ENCODE assay signal across 10 cellular contexts in the genomic region with DNA sequence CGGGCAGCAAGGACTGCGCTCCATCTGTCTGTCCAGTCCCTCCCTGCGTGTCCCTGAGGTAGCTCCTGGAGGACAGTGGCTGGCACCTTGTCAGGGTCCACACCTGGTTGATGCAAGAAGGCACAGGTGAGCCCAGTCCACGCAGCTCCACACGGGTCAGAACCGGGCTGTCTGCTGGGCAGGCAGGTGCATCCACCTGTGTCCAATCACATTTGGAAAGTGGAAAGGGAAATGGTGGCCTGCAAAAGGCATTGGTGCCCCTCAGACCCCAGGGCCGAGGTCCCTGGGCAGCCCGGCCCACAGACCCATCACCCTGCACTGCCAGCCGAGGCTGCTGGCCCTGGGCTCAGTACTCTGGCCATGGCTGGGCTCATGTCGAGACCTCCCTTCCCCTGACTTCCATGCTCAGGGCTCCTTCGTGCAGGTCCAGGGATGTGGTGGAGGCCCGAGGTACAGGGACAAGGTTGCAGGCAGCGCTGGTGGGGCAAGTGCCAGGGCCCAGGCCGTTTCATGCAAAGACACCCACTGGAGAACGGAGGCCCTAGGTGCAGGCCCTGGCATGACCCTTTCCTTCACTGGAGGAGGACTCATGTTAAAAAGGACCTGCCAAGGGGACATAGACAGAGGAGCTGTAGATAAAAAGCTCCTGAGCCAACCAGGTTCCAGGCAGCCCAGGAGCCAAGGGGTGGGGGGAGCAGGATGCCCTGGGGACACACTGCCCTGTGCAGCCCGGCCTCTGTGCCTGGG. TPM values are rescaled to one million over a fixed set of nuclear protein-coding genes. Genes with fewer than 3 reads are reported as not detected.
DNase-seq lines count a peak whose midpoint lies in the region; ATAC-seq and TF ChIP-seq lines count a peak whose summit lies in the region.
"Had no signal": no experiment of that assay in that cellular context is flagged by ENCODE, and none has a peak within 500 bp of the region (broad histone marks: within the 10 kb centered on the region; RNA-seq: fewer than 3 reads in every experiment).

No MANE protein-coding gene starts in this region.

- H3K27me3 Mint-ChIP-seq in Calu3 (ENCODE audit: unreplicated experiment), result peaks cover 38% of the 10 kb centered on the region

- H3K27ac Mint-ChIP-seq in Calu3 (ENCODE audit: unreplicated experiment), result no peak overlapping the region

- H3K36me3 ChIP-seq in osteoblast (ENCODE audit: insufficient read depth, low read length), result no peaks in the 10 kb centered on the region

- intact Hi-C loops in Calu3 (cut with micrococcal nuclease; ENCODE audit: unreplicated experiment), result no loop called here

- H2AFZ ChIP-seq in osteoblast (ENCODE audit: low read length), result no peak overlapping the region

- ATAC-seq in HG03097 (IDR thresholded peaks at IDR 0.05; ENCODE audit: low FRiP score, unreplicated experiment), result no peak
- ATAC-seq in GM18868 (IDR thresholded peaks at IDR 0.05; ENCODE audit: unreplicated experiment), result no peak

- peak overlapping the region; percentile 7 for H3K4me3 Mint-ChIP-seq in Calu3 (ENCODE audit: low read depth, unreplicated experiment)

- peak; percentile 3 for DNase-seq in AG08396 (ENCODE audit: low spot score)
- DNase-seq in Calu3, result no peak
- DNase-seq in ecto neural progenitor cell (ENCODE audit: low spot score), result peak; percentile 45
- peak; percentile 45 for DNase-seq in osteoblast (ENCODE audit: insufficient read length, low spot score, missing footprints)
- no peak for DNase-seq in foreskin fibroblast

- CTCF ChIA-PET in Calu3 (lab: Charles Lee), result interaction anchor here (0.8 to 0.9 kb wide), 3 partner anchors 8 to 190 kb away, joined by 3 to 5 read pairs (median 3); partner anchors contain the start of gene TSSC4

- H3K27me3 ChIP-seq in osteoblast (ENCODE audit: insufficient read depth, low read length), result peaks cover 5% of the 10 kb centered on the region

- BruUV-seq in Calu3 (replicated peaks; lab: Mats Ljungman, UMichigan), result no TSS peak

- peaks cover 2% of the 10 kb centered on the region for H3K9me3 ChIP-seq in osteoblast (ENCODE audit: low read depth, low read length)

- TF ChIP-seq CTCF in Calu3 (IDR thresholded peaks at IDR 0.05; ENCODE audit: unreplicated experiment), result no peak
- no peak for TF ChIP-seq CTCF in osteoblast (IDR thresholded peaks at IDR 0.05; ENCODE audit: extremely low read depth, low read depth, low read length)
- no peak for TF ChIP-seq CTCF in foreskin fibroblast (IDR thresholded peaks at IDR 0.05; ENCODE audit: low read depth, low read length)

- H3K9me3 Mint-ChIP-seq in Calu3 (ENCODE audit: low read depth, unreplicated experiment), result no peaks in the 10 kb centered on the region

- H3K27ac ChIP-seq in osteoblast (ENCODE audit: low read depth, low read length), result no peak overlapping the region
- H3K27ac ChIP-seq: dorsolateral prefrontal cortex, SK-N-MC had no signal

- H3K4me2 ChIP-seq in osteoblast (ENCODE audit: insufficient read depth, low read length), result no peak overlapping the region

- H3K4me1 Mint-ChIP-seq in Calu3 (ENCODE audit: low read depth, unreplicated experiment), result peaks cover 32% of the 10 kb centered on the region

- no peak overlapping the region for H3K4me3 ChIP-seq in osteoblast (ENCODE audit: insufficient read depth, low read length)
- no peak overlapping the region for H3K4me3 ChIP-seq in foreskin fibroblast (ENCODE audit: low read depth in 1 of 2, low read length in 2 of 2)
- H3K4me3 ChIP-seq: dorsolateral prefrontal cortex, SK-N-MC had no signal

- H4K20me1 ChIP-seq in osteoblast (ENCODE audit: insufficient read depth, low read length), result no peaks in the 10 kb centered on the region

- no peaks in the 10 kb centered on the region for H3K79me2 ChIP-seq in osteoblast (ENCODE audit: insufficient read depth, low read length)

- peaks cover 5% of the 10 kb centered on the region for H3K36me3 Mint-ChIP-seq in Calu3 (ENCODE audit: insufficient read depth, unreplicated experiment)

- H3K4me1 ChIP-seq in osteoblast (ENCODE audit: insufficient read depth, low read length), result no peaks in the 10 kb centered on the region

RNA-seq across cellular contexts. Expression of gene TH, which starts 38.9 kb away (rescaled TPM):
- total RNA-seq in Calu3 (2022), result not detected in 2 replicates
- total RNA-seq in osteoblast, result under 0.01 TPM in 1 of 2 replicates, not detected in the other

RNA-seq across cellular contexts. Expression of gene INS, which starts 49.5 kb away (rescaled TPM):
- total RNA-seq in Calu3 (2022) (not detected in 2 replicates), osteoblast (not detected in 2 replicates)
- total RNA-seq: dorsolateral prefrontal cortex, renal cortical epithelial cell had no signal

RNA-seq across cellular contexts. Expression of gene ASCL2, which starts 59.8 kb away (rescaled TPM):
- total RNA-seq in Calu3 (2022) (not detected in 2 replicates), osteoblast (not detected in 2 replicates)
- total RNA-seq: renal cortical epithelial cell had no signal

Comparison
In these comparisons a context has a peak if more than half of its experiments do, and no peak if none do; other contexts are left out.
1. DNase-seq: peak in AG08396 (single experiment), ecto neural progenitor cell (single experiment) and osteoblast (single experiment); none in Calu3 (single experiment) and foreskin fibroblast (0 of 2).